Comparison of ENCODE assay signal across 9 cellular contexts in genomic region chrX:120309873-120310730, GRCh38. TPM values are rescaled to one million over a fixed set of nuclear protein-coding genes. Genes with fewer than 3 reads are reported as not detected.
DNase-seq lines count a peak whose midpoint lies in the region; ATAC-seq and TF ChIP-seq lines count a peak whose summit lies in the region.
"Had no signal": no experiment of that assay in that cellular context is flagged by ENCODE, and none has a peak within 500 bp of the region (broad histone marks: within the 10 kb centered on the region; RNA-seq: fewer than 3 reads in every experiment).

No MANE protein-coding gene starts in this region.

- H3K27ac Mint-ChIP-seq in T-helper 2 cell treated with Interferon-gamma antibody and Interleukin-4, amounts not matched to agents 5 μg/mL and 100 μg/mL, for 36 hours = no peak overlapping the region

- peak overlapping the region; percentile 82 for H3K4me3 Mint-ChIP-seq in T-helper 2 cell treated with Interferon-gamma antibody and Interleukin-4, amounts not matched to agents 5 μg/mL and 100 μg/mL, for 36 hours

- no peak overlapping the region for H3K9ac ChIP-seq in fibroblast of lung (ENCODE audit: insufficient read depth, low read length)

- H3K9me3 ChIP-seq in fibroblast of lung (ENCODE audit: control insufficient read depth, insufficient read depth, low read depth, low read length) = no peaks in the 10 kb centered on the region

- TF ChIP-seq CTCF in fibroblast of lung (conservative IDR thresholded peaks at IDR 0.05 in 1 of 2, IDR thresholded peaks at IDR 0.05 in 1 of 2; ENCODE audit: low read depth in 1 of 2, low read length in 2 of 2) = no peak

- no peak overlapping the region for H3K27ac ChIP-seq in fibroblast of lung (ENCODE audit: insufficient read depth, low read length)

- H3K36me3 ChIP-seq in fibroblast of lung (ENCODE audit: control insufficient read depth, insufficient read depth, low read length) = no peaks in the 10 kb centered on the region

- no peak overlapping the region for H2AFZ ChIP-seq in fibroblast of lung (ENCODE audit: low read length)

- H3K4me1 ChIP-seq in fibroblast of lung (ENCODE audit: control insufficient read depth, extremely low read depth, insufficient read depth, low read length) = no peaks in the 10 kb centered on the region

- peak overlapping the region in 2 of 4 experiments; percentile 14 to 49 for H3K4me3 ChIP-seq in fibroblast of lung (replicated peaks in 1 of 4; ENCODE audit: control extremely low read depth in 1 of 4, insufficient read depth in 1 of 4, low read depth in 3 of 4, low read length in 4 of 4)

- H3K36me3 Mint-ChIP-seq in T-helper 2 cell treated with Interferon-gamma antibody and Interleukin-4, amounts not matched to agents 5 μg/mL and 100 μg/mL, for 36 hours (ENCODE audit: low read depth) = no peaks in the 10 kb centered on the region

- no peaks in the 10 kb centered on the region for H3K79me2 ChIP-seq in fibroblast of lung (ENCODE audit: control insufficient read depth, insufficient read depth, low read length)

- DNase-seq in NCI-H510A treated with DMSO at 0.1 percent for 48 hours (lab: John Stamatoyannopoulos, UW) = peak; percentile 5
- no peak for DNase-seq in NCI-H510A (lab: John Stamatoyannopoulos, UW)
- DNase-seq in T-helper 2 cell treated with Interferon-gamma antibody and Interleukin-4, amounts not matched to agents 5 μg/mL and 100 μg/mL, for 36 hours (ENCODE audit: low spot score) = no peak
- peak in 1 of 2 donors; percentile 36 for DNase-seq in fibroblast of lung (ENCODE audit: low read depth in 2 of 2)
- DNase-seq in retina = peak; percentile 45
- no peak for DNase-seq in H4 (ENCODE audit: low spot score)
- DNase-seq in DMS153 treated with DMSO at 0.1 percent for 48 hours (lab: John Stamatoyannopoulos, UW; ENCODE audit: unreplicated experiment) = no peak

- no peak for ATAC-seq in GM21576 (IDR thresholded peaks at IDR 0.05; ENCODE audit: unreplicated experiment)

- H3K4me2 ChIP-seq in fibroblast of lung (ENCODE audit: extremely low read depth, insufficient read depth, low read length) = peak overlapping the region; percentile 64

- peaks cover 73% of the 10 kb centered on the region for H3K27me3 Mint-ChIP-seq in T-helper 2 cell treated with Interferon-gamma antibody and Interleukin-4, amounts not matched to agents 5 μg/mL and 100 μg/mL, for 36 hours (ENCODE audit: low read depth)

- no peaks in the 10 kb centered on the region for H4K20me1 ChIP-seq in fibroblast of lung (ENCODE audit: control insufficient read depth, extremely low read depth, insufficient read depth, low read length)

- H3K9me3 Mint-ChIP-seq in T-helper 2 cell treated with Interferon-gamma antibody and Interleukin-4, amounts not matched to agents 5 μg/mL and 100 μg/mL, for 36 hours = no peaks in the 10 kb centered on the region

- H3K4me1 Mint-ChIP-seq in T-helper 2 cell treated with Interferon-gamma antibody and Interleukin-4, amounts not matched to agents 5 μg/mL and 100 μg/mL, for 36 hours (ENCODE audit: low read depth) = peaks cover 21% of the 10 kb centered on the region

- peaks cover 15% of the 10 kb centered on the region for H3K27me3 ChIP-seq in fibroblast of lung (ENCODE audit: control insufficient read depth, insufficient read depth, low read length)

RNA-seq across cellular contexts. Expression of gene TMEM255A, which starts 1.2 kb away (rescaled TPM):
- total RNA-seq in fibroblast of lung = under 0.01 TPM in 2 replicates
- polyA plus RNA-seq in fibroblast of lung = 0.67 and 0.93 TPM in 2 replicates
- 0.36 and 0.69 TPM in 2 replicates for polyA plus RNA-seq in fibroblast of lung (2012)
- 1.1 TPM in 1 of 2 replicates, not detected in the other for polyA minus RNA-seq in fibroblast of lung (ENCODE audit: low replicate concordance)
- total RNA-seq in H4 (2014; rRNA removed; shearing (Covaris generic)) = 4.0 and 4.2 TPM in 2 replicates
- total RNA-seq: activated CD8-positive, alpha-beta memory T cell treated with anti-CD3 and anti-CD28 coated beads for 36 hours had no signal

RNA-seq across cellular contexts. Expression of gene ATP1B4, which starts 51.8 kb away (rescaled TPM):
- not detected in 2 replicates for total RNA-seq in fibroblast of lung
- polyA plus RNA-seq in fibroblast of lung = not detected in 2 replicates
- not detected in 2 replicates for polyA plus RNA-seq in fibroblast of lung (2012)
- not detected in 2 replicates for polyA minus RNA-seq in fibroblast of lung (ENCODE audit: low replicate concordance)
- not detected in 2 replicates for total RNA-seq in H4 (2014; rRNA removed; shearing (Covaris generic))
- total RNA-seq: activated CD8-positive, alpha-beta memory T cell treated with anti-CD3 and anti-CD28 coated beads for 36 hours had no signal

RNA-seq across cellular contexts. Expression of gene ZBTB33, which starts 59.5 kb away (rescaled TPM):
- 9.7 and 10.3 TPM in 2 replicates for total RNA-seq in fibroblast of lung
- polyA plus RNA-seq in fibroblast of lung = 5.0 and 6.6 TPM in 2 replicates
- 4.6 and 6.5 TPM in 2 replicates for polyA plus RNA-seq in fibroblast of lung (2012)
- polyA minus RNA-seq in fibroblast of lung (ENCODE audit: low replicate concordance) = 0.33 and 1.5 TPM in 2 replicates
- total RNA-seq in H4 (2014; rRNA removed; shearing (Covaris generic)) = 15.0 and 23.8 TPM in 2 replicates

Comparison
In these comparisons a context has a peak if more than half of its experiments do, and no peak if none do; other contexts are left out.
1. DNase-seq: peak in NCI-H510A treated with DMSO at 0.1 percent for 48 hours (single experiment) and retina (single experiment); none in NCI-H510A (single experiment), T-helper 2 cell treated with Interferon-gamma antibody and Interleukin-4, amounts not matched to agents 5 μg/mL and 100 μg/mL, for 36 hours (single experiment), H4 (single experiment) and DMS153 treated with DMSO at 0.1 percent for 48 hours (single experiment).